In the genomic region with DNA sequence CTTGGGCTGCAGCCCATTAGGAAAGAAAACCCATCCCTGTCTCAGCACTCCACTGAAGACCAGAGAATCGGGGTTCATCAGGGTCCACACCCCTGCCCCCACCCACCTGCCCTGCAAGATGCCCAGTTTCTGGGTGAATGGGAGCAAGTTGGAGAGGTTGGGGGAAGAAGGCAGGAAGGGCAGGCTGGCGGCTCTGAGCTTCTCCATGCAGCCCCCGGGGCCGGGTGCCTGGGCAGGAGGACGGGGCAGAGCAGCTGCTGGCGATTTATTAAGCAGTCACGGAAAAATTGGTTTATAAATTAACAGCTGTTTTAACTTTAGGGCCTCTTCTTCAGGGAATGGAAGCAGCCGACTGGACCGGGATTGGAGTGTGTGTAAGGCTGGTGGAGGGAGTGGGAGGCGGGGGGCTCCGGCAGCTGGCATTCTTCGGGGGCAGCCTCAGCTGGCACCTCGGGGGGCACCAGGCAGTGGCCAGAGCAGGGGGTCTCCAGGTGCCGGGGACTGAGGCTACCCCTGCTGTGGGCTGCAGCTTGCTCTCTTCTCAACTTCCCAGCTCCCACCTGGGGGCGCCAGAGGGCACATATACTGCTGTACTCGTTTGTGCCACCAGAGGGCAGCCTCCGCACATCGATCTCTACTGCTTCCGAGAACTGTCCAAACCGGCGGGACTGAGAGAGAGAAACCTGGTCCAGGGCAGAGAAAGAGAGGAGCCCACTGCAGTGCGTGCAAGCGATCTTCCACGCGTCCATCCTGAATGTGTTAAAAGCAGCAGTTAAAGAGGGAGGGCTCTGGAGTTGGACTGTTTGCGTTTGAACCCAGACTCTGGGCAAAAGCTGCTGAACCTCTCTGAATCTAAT, we compare ENCODE assay signal across 8 cellular contexts. TPM values are rescaled to one million over a fixed set of nuclear protein-coding genes. Genes with fewer than 3 reads are reported as not detected.
DNase-seq lines count a peak whose midpoint lies in the region; ATAC-seq and TF ChIP-seq lines count a peak whose summit lies in the region.

No MANE protein-coding gene starts in this region.

- WGBS in GM23248 (ENCODE audit: low coverage in 1 of 2, low lambda C conversion rate in 2 of 2, missing lambda C conversion rate in 2 of 2), 2 experiments: 5 to 6% methylated on average over 25 to 26 of the region's 26 CpGs
- 12% methylated on average over 23 to 26 of the region's 26 CpGs for WGBS in heart right ventricle, 2 donors

- no peaks in the 10 kb centered on the region for H3K36me3 ChIP-seq in GM23248 (ENCODE audit: low read depth)
- H3K36me3 ChIP-seq in heart right ventricle: no peaks in the 10 kb centered on the region

- in situ Hi-C loops in GM23248 (cut with MboI): loop anchor here (10.0 kb wide), 1 partner anchor 133 kb away; no protein-coding TSS in a partner anchor

- no peaks in the 10 kb centered on the region for H3K79me2 ChIP-seq in GM23248 (ENCODE audit: insufficient read depth)

- H3K27ac ChIP-seq in GM23248: no peak overlapping the region
- peak overlapping the region in 1 of 10 donors; percentile 47 for H3K27ac ChIP-seq in heart right ventricle

- TF ChIP-seq CTCF in heart right ventricle (IDR thresholded peaks at IDR 0.05): peak; percentile 96 to 100 (median 99)
- peak; percentile 100 for TF ChIP-seq CTCF in retinal pigment epithelial cell (conservative IDR thresholded peaks at IDR 0.05; ENCODE audit: low read depth, low read length)

- peak; percentile 45 for ATAC-seq in activated naive CD8-positive, alpha-beta T cell treated with anti-CD3 and anti-CD28 coated beads, Interleukin-2, amount 50 U/mL, for 24 hours
- ATAC-seq in heart right ventricle (peak; percentile 63 to 88 (median 77)), GM19328 (IDR thresholded peaks at IDR 0.05; ENCODE audit: unreplicated experiment) (no peak)

- H3K27me3 ChIP-seq in GM23248 (replicated peaks; ENCODE audit: insufficient read depth) (peaks cover 9% of the 10 kb centered on the region), heart right ventricle (peaks cover 10 to 57% (median 24%) of the 10 kb centered on the region in 7 donors)

- H3K9me3 Mint-ChIP-seq in T-helper 1 cell treated with Interleukin-12 subunit alpha and Interleukin-12 subunit beta and Interleukin-4 antibody, amounts not matched to agents 30 μg/mL and 1 μg/mL, for 36 hours: no peaks in the 10 kb centered on the region
- no peaks in the 10 kb centered on the region for H3K9me3 Mint-ChIP-seq in activated naive CD8-positive, alpha-beta T cell treated with anti-CD3 and anti-CD28 coated beads, Interleukin-2, amount 50 U/mL, for 24 hours

- no peaks in the 10 kb centered on the region for H3K4me1 ChIP-seq in GM23248 (ENCODE audit: insufficient read depth)
- H3K4me1 ChIP-seq in heart right ventricle: peaks cover 2 to 32% (median 17%) of the 10 kb centered on the region in 9 donors

- H3F3A ChIP-seq in GM23248 (ENCODE audit: insufficient read depth): peaks cover 7% of the 10 kb centered on the region; the same call in 1 of the 2 replicates

- peaks cover 21% of the 10 kb centered on the region for H3K4me1 Mint-ChIP-seq in T-helper 1 cell treated with Interleukin-12 subunit alpha and Interleukin-12 subunit beta and Interleukin-4 antibody, amounts not matched to agents 30 μg/mL and 1 μg/mL, for 36 hours (ENCODE audit: low read depth)
- peaks cover 23% of the 10 kb centered on the region for H3K4me1 Mint-ChIP-seq in activated naive CD8-positive, alpha-beta T cell treated with anti-CD3 and anti-CD28 coated beads, Interleukin-2, amount 50 U/mL, for 24 hours

- H3K4me3 ChIP-seq in GM23248 (peak overlapping the region; percentile 35; the same call in 1 of the 2 replicates), heart right ventricle (no peak overlapping the region), retinal pigment epithelial cell (ENCODE audit: low read length) (no peak overlapping the region)

- intact Hi-C loops in heart right ventricle (cut with DNase I): loop anchor here (1.0 to 10.0 kb wide), 12 partner anchors 46 to 359 kb away; a partner anchor contains a TSS

- DNase-seq in D341Med (ENCODE audit: low spot score) (peak; percentile 88), GM23248 (peak; percentile 85), NCI-H146 (lab: John Stamatoyannopoulos, UW) (peak; percentile 81), heart right ventricle (peak; percentile 81 to 83), retinal pigment epithelial cell (ENCODE audit: low read depth) (no peak)
- DNase-seq in activated naive CD8-positive, alpha-beta T cell treated with anti-CD3 and anti-CD28 coated beads, Interleukin-2, amount 50 U/mL, for 24 hours: peak; percentile 88

- peak overlapping the region; percentile 72 for H3K4me3 Mint-ChIP-seq in T-helper 1 cell treated with Interleukin-12 subunit alpha and Interleukin-12 subunit beta and Interleukin-4 antibody, amounts not matched to agents 30 μg/mL and 1 μg/mL, for 36 hours
- H3K4me3 Mint-ChIP-seq in activated naive CD8-positive, alpha-beta T cell treated with anti-CD3 and anti-CD28 coated beads, Interleukin-2, amount 50 U/mL, for 24 hours: peak overlapping the region; percentile 48

- no peaks in the 10 kb centered on the region for H3K9me3 ChIP-seq in GM23248 (ENCODE audit: low read depth)
- no peaks in the 10 kb centered on the region for H3K9me3 ChIP-seq in heart right ventricle

- H3K27ac Mint-ChIP-seq in T-helper 1 cell treated with Interleukin-12 subunit alpha and Interleukin-12 subunit beta and Interleukin-4 antibody, amounts not matched to agents 30 μg/mL and 1 μg/mL, for 36 hours: peak overlapping the region; percentile 37
- peak overlapping the region; percentile 77 for H3K27ac Mint-ChIP-seq in activated naive CD8-positive, alpha-beta T cell treated with anti-CD3 and anti-CD28 coated beads, Interleukin-2, amount 50 U/mL, for 24 hours

- no peaks in the 10 kb centered on the region for H3K9me2 ChIP-seq in GM23248 (ENCODE audit: insufficient read depth)

- no peaks in the 10 kb centered on the region for H4K20me1 ChIP-seq in GM23248 (ENCODE audit: insufficient read depth)

- peak overlapping the region; percentile 43; the same call in 1 of the 2 replicates for H2AFZ ChIP-seq in GM23248

- H3K4me2 ChIP-seq in GM23248 (ENCODE audit: unreplicated experiment): peak overlapping the region; percentile 62

- H3K9ac ChIP-seq in GM23248: no peak overlapping the region

- no peaks in the 10 kb centered on the region for H3K36me3 Mint-ChIP-seq in T-helper 1 cell treated with Interleukin-12 subunit alpha and Interleukin-12 subunit beta and Interleukin-4 antibody, amounts not matched to agents 30 μg/mL and 1 μg/mL, for 36 hours (ENCODE audit: low read depth)
- no peaks in the 10 kb centered on the region for H3K36me3 Mint-ChIP-seq in activated naive CD8-positive, alpha-beta T cell treated with anti-CD3 and anti-CD28 coated beads, Interleukin-2, amount 50 U/mL, for 24 hours (ENCODE audit: low read depth)

- H3K27me3 Mint-ChIP-seq in T-helper 1 cell treated with Interleukin-12 subunit alpha and Interleukin-12 subunit beta and Interleukin-4 antibody, amounts not matched to agents 30 μg/mL and 1 μg/mL, for 36 hours (ENCODE audit: low read depth): peaks cover 67% of the 10 kb centered on the region
- H3K27me3 Mint-ChIP-seq in activated naive CD8-positive, alpha-beta T cell treated with anti-CD3 and anti-CD28 coated beads, Interleukin-2, amount 50 U/mL, for 24 hours: peaks cover 21% of the 10 kb centered on the region

RNA-seq across cellular contexts. Expression of a gene that starts 5.0 kb away (rescaled TPM):
- total RNA-seq in GM23248 (2014; rRNA removed; shearing (Covaris generic)): not detected in 2 replicates
- polyA plus RNA-seq in GM23248 (2016; fragmentation: Nextera tagmentation; extraction: Ambion mirVana): not detected in 2 replicates
- total RNA-seq in heart right ventricle: 1 to 10 TPM in 2 of 10 donors, under 1 TPM in 7, not detected in 1; 0.28 to 1.1 (median 0.63) TPM
- 1 to 10 TPM in 1 of 2 donors, under 1 TPM in 1; 0.80 to 2.1 TPM for polyA plus RNA-seq in heart right ventricle

RNA-seq across cellular contexts. Expression of a gene that starts 14.0 kb away (rescaled TPM):
- not detected in 2 replicates for total RNA-seq in GM23248 (2014; rRNA removed; shearing (Covaris generic))
- polyA plus RNA-seq in GM23248 (2016; fragmentation: Nextera tagmentation; extraction: Ambion mirVana) (not detected in 2 replicates), heart right ventricle (not detected)
- total RNA-seq in heart right ventricle: not detected

RNA-seq across cellular contexts. Expression of a gene that starts 15.2 kb away (rescaled TPM):
- 34.0 and 41.0 TPM in 2 replicates for total RNA-seq in GM23248 (2014; rRNA removed; shearing (Covaris generic))
- polyA plus RNA-seq in GM23248 (2016; fragmentation: Nextera tagmentation; extraction: Ambion mirVana) (32.3 and 34.1 TPM in 2 replicates), heart right ventricle (10 to 100 TPM; 39.2 to 46.1 TPM)
- 10 to 100 TPM; 14.2 to 25.3 (median 19.6) TPM for total RNA-seq in heart right ventricle

RNA-seq across cellular contexts. Expression of a gene that starts 43.4 kb away (rescaled TPM):
- total RNA-seq in GM23248 (2014; rRNA removed; shearing (Covaris generic)): 0.43 TPM in 1 of 2 replicates, not detected in the other
- not detected in 2 replicates for polyA plus RNA-seq in GM23248 (2016; fragmentation: Nextera tagmentation; extraction: Ambion mirVana)
- total RNA-seq in heart right ventricle: 1,000 to 10,000 TPM; 3,683 to 6,290 (median 4,342) TPM
- polyA plus RNA-seq in heart right ventricle: 1,000 to 10,000 TPM; 2,452 to 2,624 TPM

RNA-seq across cellular contexts. Expression of a gene that starts 46.5 kb away (rescaled TPM):
- total RNA-seq in GM23248 (2014; rRNA removed; shearing (Covaris generic)): not detected in 2 replicates
- polyA plus RNA-seq in GM23248 (2016; fragmentation: Nextera tagmentation; extraction: Ambion mirVana): not detected in 2 replicates
- 10 to 100 TPM in 1 of 10 donors, 1 to 10 TPM in 9; 2.7 to 12.8 (median 3.9) TPM for total RNA-seq in heart right ventricle
- polyA plus RNA-seq in heart right ventricle: 10 to 100 TPM; 16.8 to 30.0 TPM
